ENCODE assay signal across 8 cellular contexts in genomic region chr1:57424231-57425027, GRCh38. TPM values are rescaled to one million over a fixed set of nuclear protein-coding genes. Genes with fewer than 3 reads are reported as not detected.
DNase-seq lines count a peak whose midpoint lies in the region; ATAC-seq and TF ChIP-seq lines count a peak whose summit lies in the region.

No MANE protein-coding gene starts in this region.

- no peak for ATAC-seq in HG02678 (IDR thresholded peaks at IDR 0.05; ENCODE audit: unreplicated experiment)
- no peak for ATAC-seq in GM19452 (IDR thresholded peaks at IDR 0.05; ENCODE audit: unreplicated experiment)
- ATAC-seq in HG02610 (IDR thresholded peaks at IDR 0.05; ENCODE audit: unreplicated experiment), result no peak

- H3K27me3 Mint-ChIP-seq in mesothelial cell of epicardium (ENCODE audit: low read depth), result peaks cover 82% of the 10 kb centered on the region

- H3K27me3 ChIP-seq in GM06990 (replicated peaks; ENCODE audit: control insufficient read depth, insufficient read depth, low read length), result no peaks in the 10 kb centered on the region
- H3K27me3 ChIP-seq in endocrine pancreas (ENCODE audit: control insufficient read depth, insufficient read depth, low read length), result no peaks in the 10 kb centered on the region

- H3K9me3 Mint-ChIP-seq in mesothelial cell of epicardium, result peaks cover 2% of the 10 kb centered on the region

- no peaks in the 10 kb centered on the region for H3K4me1 ChIP-seq in endocrine pancreas (ENCODE audit: control insufficient read depth, insufficient read depth, low read length)

- H3K27ac Mint-ChIP-seq in mesothelial cell of epicardium, result no peak overlapping the region

- no peaks in the 10 kb centered on the region for H3K9me3 ChIP-seq in endocrine pancreas (ENCODE audit: control insufficient read depth, low read length)

- H3K36me3 ChIP-seq in GM06990 (ENCODE audit: control insufficient read depth, insufficient read depth, low read length) (no peaks in the 10 kb centered on the region), endocrine pancreas (ENCODE audit: control insufficient read depth, insufficient read depth, low read length) (no peaks in the 10 kb centered on the region)

- DNase-seq in GM06990 (ENCODE audit: extremely low read depth, insufficient read length) (peak; percentile 3), NCI-H2227 treated with DMSO at 0.1 percent for 48 hours (lab: John Stamatoyannopoulos, UW) (peak; percentile 58), mesothelial cell of epicardium (ENCODE audit: low spot score in 2 of 2, unreplicated experiment in 2 of 2) (peak in 1 of 2 experiments; percentile 54), NK-92 (lab: John Stamatoyannopoulos, UW; ENCODE audit: unreplicated experiment) (no peak)

- H3K36me3 Mint-ChIP-seq in mesothelial cell of epicardium, result no peaks in the 10 kb centered on the region

- H3K4me3 Mint-ChIP-seq in mesothelial cell of epicardium, result peak overlapping the region; percentile 78

- no peak overlapping the region for H3K4me3 ChIP-seq in GM06990 (replicated peaks; ENCODE audit: low read depth, low read length)
- peak overlapping the region; percentile 78 for H3K4me3 ChIP-seq in endocrine pancreas (ENCODE audit: control insufficient read depth, insufficient read depth, low read length)

- H3K4me1 Mint-ChIP-seq in mesothelial cell of epicardium, result peaks cover 23% of the 10 kb centered on the region

- peak overlapping the region; percentile 72 for H3K9ac ChIP-seq in endocrine pancreas (ENCODE audit: control insufficient read depth, insufficient read depth, low read length)

- TF ChIP-seq CTCF in GM06990 (IDR thresholded peaks at IDR 0.05; ENCODE audit: insufficient read depth, low read length, poor library complexity, severe bottlenecking) (no peak), mesothelial cell of epicardium (IDR thresholded peaks at IDR 0.05; ENCODE audit: unreplicated experiment) (peak; percentile 41)

RNA-seq across cellular contexts. Expression of gene DAB1, which starts 0.6 kb away (rescaled TPM):
- total RNA-seq in mesothelial cell of epicardium, result 1.2 to 1.9 TPM (median 1.9 TPM) in 3 replicates
